Comparison of ENCODE assay signal across 8 cellular contexts in the genomic region with DNA sequence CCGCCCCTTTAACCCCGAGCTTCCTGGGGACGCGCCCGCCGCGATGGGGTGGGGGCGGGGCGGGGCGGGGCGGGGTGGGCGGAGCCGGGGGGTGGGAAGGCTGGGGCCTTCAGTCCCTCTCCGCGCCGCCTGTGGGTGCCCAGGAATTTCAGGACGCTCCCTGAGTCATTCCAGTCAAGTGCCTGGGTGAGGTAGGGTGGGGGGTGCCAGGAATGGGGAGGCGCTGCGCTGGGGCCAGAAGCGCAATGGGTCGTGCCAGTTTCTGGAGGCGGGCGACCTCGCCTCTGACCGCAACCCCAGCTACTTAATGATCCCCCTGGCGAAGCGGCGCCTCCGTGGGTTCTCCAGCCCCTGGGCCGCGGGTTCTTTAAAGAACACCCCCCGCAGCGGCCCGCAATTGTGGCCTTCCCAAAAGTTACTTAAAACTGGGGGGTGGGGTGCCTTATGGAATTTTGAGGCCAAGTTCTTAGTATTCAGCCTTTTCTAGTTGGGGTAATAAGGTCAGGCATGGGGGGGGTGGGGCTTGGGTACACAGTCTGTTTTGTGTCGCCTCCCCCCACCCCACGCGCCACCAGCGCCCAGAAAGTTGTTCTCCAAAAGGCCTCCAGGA. TPM values are rescaled to one million over a fixed set of nuclear protein-coding genes. Genes with fewer than 3 reads are reported as not detected.
DNase-seq lines count a peak whose midpoint lies in the region; ATAC-seq and TF ChIP-seq lines count a peak whose summit lies in the region.

No MANE protein-coding gene starts in this region.

- peaks cover 39% of the 10 kb centered on the region for H3K4me1 Mint-ChIP-seq in dendritic cell treated with granulocyte-macrophage colony-stimulating factor and Interleukin-4, amounts not matched to agents 40 ng/mL and 50 ng/mL, for 4 days (ENCODE audit: low read depth)

- peaks cover 8% of the 10 kb centered on the region for H3K27me3 Mint-ChIP-seq in dendritic cell treated with granulocyte-macrophage colony-stimulating factor and Interleukin-4, amounts not matched to agents 40 ng/mL and 50 ng/mL, for 4 days

- no peaks in the 10 kb centered on the region for H3K36me3 ChIP-seq in Karpas-422 (ENCODE audit: insufficient read depth, low read length)
- H3K36me3 ChIP-seq in testis (ENCODE audit: low read depth, missing control alignments): no peaks in the 10 kb centered on the region

- TF ChIP-seq POLR2A in lower leg skin (IDR thresholded peaks at IDR 0.05): no peak
- TF ChIP-seq POLR2A in testis (IDR thresholded peaks at IDR 0.05): no peak

- H3K9me2 ChIP-seq in Karpas-422 (replicated peaks; ENCODE audit: insufficient read depth, low read length): no peaks in the 10 kb centered on the region

- H3K27ac Mint-ChIP-seq in dendritic cell treated with granulocyte-macrophage colony-stimulating factor and Interleukin-4, amounts not matched to agents 40 ng/mL and 50 ng/mL, for 4 days: peak overlapping the region; percentile 85

- no peak overlapping the region for H3K27ac ChIP-seq in Karpas-422 (ENCODE audit: low read length)
- H3K27ac ChIP-seq in testis: peak overlapping the region; percentile 34 to 80

- H3K9me3 ChIP-seq in Karpas-422 (ENCODE audit: low read length) (no peaks in the 10 kb centered on the region), testis (no peaks in the 10 kb centered on the region)

- TF ChIP-seq CTCF in lower leg skin (IDR thresholded peaks at IDR 0.05) (no peak), testis (IDR thresholded peaks at IDR 0.05) (no peak)

- H3K4me2 ChIP-seq in Karpas-422 (ENCODE audit: low read depth, low read length, poor library complexity, severe bottlenecking): peak overlapping the region; percentile 72

- peaks cover 25% of the 10 kb centered on the region for H3K36me3 Mint-ChIP-seq in dendritic cell treated with granulocyte-macrophage colony-stimulating factor and Interleukin-4, amounts not matched to agents 40 ng/mL and 50 ng/mL, for 4 days (ENCODE audit: low read depth)

- H3K4me3 ChIP-seq in Karpas-422 (ENCODE audit: low read length): peak overlapping the region; percentile 50; the same call in 1 of the 2 replicates
- H3K4me3 ChIP-seq in lower leg skin (ENCODE audit: low read depth, poor library complexity, severe bottlenecking): no peak overlapping the region
- peak overlapping the region; percentile 53 to 68 for H3K4me3 ChIP-seq in testis

- DNase-seq in NCI-H146 (lab: John Stamatoyannopoulos, UW) (peak; percentile 65), NCI-H146 treated with DMSO at 0.1 percent for 48 hours (lab: John Stamatoyannopoulos, UW; ENCODE audit: unreplicated experiment) (no peak), Karpas-422 (no peak), SW480 (ENCODE audit: low spot score) (peak; percentile 97), lower leg skin (ENCODE audit: low spot score in 2 of 2) (peak; percentile 72 to 95), testis (peak; percentile 58)

- H3K27me3 ChIP-seq in Karpas-422 (ENCODE audit: low read length): 0 out of 2 replicates have a peak, but pooled peaks cover 3% of the 10 kb centered on the region
- H3K27me3 ChIP-seq in testis: no peaks in the 10 kb centered on the region

- WGBS in lower leg skin, 2 donors: 1% methylated on average over 20 to 21 of the region's 38 CpGs
- WGBS in testis, 2 donors: 1 to 3% methylated on average over 21 to 26 of the region's 38 CpGs

- H4K20me1 ChIP-seq in Karpas-422 (ENCODE audit: insufficient read depth, low read depth, low read length): peaks cover 13% of the 10 kb centered on the region; the same call in 1 of the 2 replicates

- H3K4me1 ChIP-seq in Karpas-422 (ENCODE audit: low read length): peaks cover 32% of the 10 kb centered on the region
- peaks cover 77% of the 10 kb centered on the region for H3K4me1 ChIP-seq in testis

- intact Hi-C loops in dendritic cell treated with granulocyte-macrophage colony-stimulating factor and Interleukin-4, amounts not matched to agents 40 ng/mL and 50 ng/mL, for 4 days (cut with micrococcal nuclease): loop anchor here (10.0 kb wide), 1 partner anchor 307 kb away; no protein-coding TSS in a partner anchor
- intact Hi-C loops in lower leg skin (cut with DNase I; ENCODE audit: low total_unique reads) (loop anchor here (10.0 kb wide), 1 partner anchor 307 kb away; no protein-coding TSS in a partner anchor), testis (cut with DNase I; ENCODE audit: low total_unique reads) (no loop called here)

- no peak for ATAC-seq in HG02642 (IDR thresholded peaks at IDR 0.05; ENCODE audit: poor library complexity, unreplicated experiment)

- H2AFZ ChIP-seq in Karpas-422 (ENCODE audit: low read length): no peak overlapping the region

- peak overlapping the region; percentile 85 for H3K4me3 Mint-ChIP-seq in dendritic cell treated with granulocyte-macrophage colony-stimulating factor and Interleukin-4, amounts not matched to agents 40 ng/mL and 50 ng/mL, for 4 days

- H3K9ac ChIP-seq in Karpas-422 (ENCODE audit: low read length): no peak overlapping the region

- no peaks in the 10 kb centered on the region for H3K9me3 Mint-ChIP-seq in dendritic cell treated with granulocyte-macrophage colony-stimulating factor and Interleukin-4, amounts not matched to agents 40 ng/mL and 50 ng/mL, for 4 days

- no peaks in the 10 kb centered on the region for H3K79me2 ChIP-seq in Karpas-422 (ENCODE audit: low read length)

RNA-seq across cellular contexts. Expression of gene GSE1, which starts 0.8 kb away (rescaled TPM):
- total RNA-seq in Karpas-422 (2014; rRNA removed; shearing (Covaris generic); ENCODE audit: low replicate concordance): 1.9 and 6.0 TPM in 2 replicates
- 100 to 1,000 TPM in 1 of 4 donors, 10 to 100 TPM in 3; 62.9 to 113 (median 69.9) TPM for total RNA-seq in lower leg skin
- total RNA-seq in testis: 100 to 1,000 TPM; 188 to 212 TPM
- 49.9 TPM for polyA plus RNA-seq in testis (ENCODE audit: insufficient read depth, low read depth, low replicate concordance)

Comparison
In these comparisons a context has a peak if more than half of its experiments do, and no peak if none do; other contexts are left out.
1. DNase-seq: peak in NCI-H146 (single experiment), SW480 (single experiment), lower leg skin (2 of 2) and testis (single experiment); none in NCI-H146 treated with DMSO at 0.1 percent for 48 hours (single experiment) and Karpas-422 (single experiment).